1 cellular context compared by ENCODE assay signal in genomic region chr7:8387551-8388256, GRCh38.
TF ChIP-seq lines count a peak whose summit lies in the region.

No MANE protein-coding gene starts in this region.

TF ChIP-seq in GM12878, 131 proteins besides CTCF, POLR2A, EP300 and RAD21 (continued from another document):
- TF ChIP-seq PKNOX1 (IDR thresholded peaks at IDR 0.05) (peak; percentile 90), KDM1A (IDR thresholded peaks at IDR 0.05; ENCODE audit: borderline replicate concordance) (no peak), ZNF274 (IDR thresholded peaks at IDR 0.05; ENCODE audit: insufficient read depth, insufficient read length) (no peak), NR2F1 (conservative IDR thresholded peaks at IDR 0.05) (no peak)
